In the genomic region with DNA sequence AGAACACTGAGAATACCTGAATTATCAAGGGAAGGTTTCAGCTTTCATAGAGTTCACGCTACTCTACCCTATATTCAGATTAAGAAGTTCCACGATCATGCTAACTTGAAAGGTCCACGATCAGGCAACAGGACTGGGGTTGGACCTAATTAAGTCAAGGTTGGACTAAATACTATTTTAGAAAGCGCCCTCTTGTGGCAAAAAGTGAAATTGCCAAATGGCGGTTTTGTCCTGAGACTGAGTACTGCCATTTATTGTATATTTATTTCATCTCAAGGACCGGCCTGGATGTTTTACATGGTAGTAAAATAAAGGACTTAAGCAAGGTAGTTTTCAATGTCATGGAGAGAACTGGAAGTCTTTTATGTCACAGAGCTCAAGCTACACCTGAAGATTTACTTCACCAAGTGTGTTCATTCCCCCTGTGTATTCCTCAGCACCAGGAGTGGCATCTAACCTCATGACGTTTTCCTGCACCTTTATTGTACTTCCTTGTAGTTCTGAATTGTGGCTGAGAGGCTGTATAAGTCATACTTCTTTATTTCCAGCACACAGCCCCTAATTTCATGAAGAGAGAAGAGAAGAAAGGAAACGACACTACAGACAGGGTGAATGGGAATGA, we compare ENCODE assay signal across 2 cellular contexts.
A peak's percentile ranks its signal among the peaks of the same experiment; 100 is the strongest.
TF ChIP-seq lines count a peak whose summit lies in the region.

No MANE protein-coding gene starts in this region.

TF ChIP-seq in A549, 52 proteins besides CTCF, POLR2A, EP300 and RAD21:
- TF ChIP-seq, protein P1, sequence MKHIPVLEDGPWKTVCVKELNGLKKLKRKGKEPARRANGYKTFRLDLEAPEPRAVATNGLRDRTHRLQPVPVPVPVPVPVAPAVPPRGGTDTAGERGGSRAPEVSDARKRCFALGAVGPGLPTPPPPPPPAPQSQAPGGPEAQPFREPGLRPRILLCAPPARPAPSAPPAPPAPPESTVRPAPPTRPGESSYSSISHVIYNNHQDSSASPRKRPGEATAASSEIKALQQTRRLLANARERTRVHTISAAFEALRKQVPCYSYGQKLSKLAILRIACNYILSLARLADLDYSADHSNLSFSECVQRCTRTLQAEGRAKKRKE (CRISPR knock-in tag; IDR thresholded peaks at IDR 0.05; ENCODE audit: low read depth) = no peak
- TF ChIP-seq CEBPB (IDR thresholded peaks at IDR 0.05) = no peak
- TF ChIP-seq NPAS2 (CRISPR knock-in tag; IDR thresholded peaks at IDR 0.05; ENCODE audit: borderline replicate concordance) = no peak
- peak; percentile 87 for TF ChIP-seq SMC3 (IDR thresholded peaks at IDR 0.05)
TF ChIP-seq in A549: peak in this region for 1.

TF ChIP-seq in K562, 482 proteins besides CTCF, POLR2A, EP300 and RAD21 (continued from another document):
- TF ChIP-seq, protein P2, sequence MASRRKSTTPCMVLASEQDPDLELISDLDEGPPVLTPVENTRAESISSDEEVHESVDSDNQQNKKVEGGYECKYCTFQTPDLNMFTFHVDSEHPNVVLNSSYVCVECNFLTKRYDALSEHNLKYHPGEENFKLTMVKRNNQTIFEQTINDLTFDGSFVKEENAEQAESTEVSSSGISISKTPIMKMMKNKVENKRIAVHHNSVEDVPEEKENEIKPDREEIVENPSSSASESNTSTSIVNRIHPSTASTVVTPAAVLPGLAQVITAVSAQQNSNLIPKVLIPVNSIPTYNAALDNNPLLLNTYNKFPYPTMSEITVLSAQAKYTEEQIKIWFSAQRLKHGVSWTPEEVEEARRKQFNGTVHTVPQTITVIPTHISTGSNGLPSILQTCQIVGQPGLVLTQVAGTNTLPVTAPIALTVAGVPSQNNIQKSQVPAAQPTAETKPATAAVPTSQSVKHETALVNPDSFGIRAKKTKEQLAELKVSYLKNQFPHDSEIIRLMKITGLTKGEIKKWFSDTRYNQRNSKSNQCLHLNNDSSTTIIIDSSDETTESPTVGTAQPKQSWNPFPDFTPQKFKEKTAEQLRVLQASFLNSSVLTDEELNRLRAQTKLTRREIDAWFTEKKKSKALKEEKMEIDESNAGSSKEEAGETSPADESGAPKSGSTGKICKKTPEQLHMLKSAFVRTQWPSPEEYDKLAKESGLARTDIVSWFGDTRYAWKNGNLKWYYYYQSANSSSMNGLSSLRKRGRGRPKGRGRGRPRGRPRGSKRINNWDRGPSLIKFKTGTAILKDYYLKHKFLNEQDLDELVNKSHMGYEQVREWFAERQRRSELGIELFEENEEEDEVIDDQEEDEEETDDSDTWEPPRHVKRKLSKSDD (conservative IDR thresholded peaks at IDR 0.05; ENCODE audit: low read length) = no peak
- TF ChIP-seq ZNF444 (CRISPR knock-in tag; IDR thresholded peaks at IDR 0.05) (no peak), TRIM28 (IDR thresholded peaks at IDR 0.05) (no peak), BDP1 (IDR thresholded peaks at IDR 0.05; ENCODE audit: insufficient read depth, insufficient read length) (no peak)
